8 cellular contexts compared by ENCODE assay signal in the genomic region with DNA sequence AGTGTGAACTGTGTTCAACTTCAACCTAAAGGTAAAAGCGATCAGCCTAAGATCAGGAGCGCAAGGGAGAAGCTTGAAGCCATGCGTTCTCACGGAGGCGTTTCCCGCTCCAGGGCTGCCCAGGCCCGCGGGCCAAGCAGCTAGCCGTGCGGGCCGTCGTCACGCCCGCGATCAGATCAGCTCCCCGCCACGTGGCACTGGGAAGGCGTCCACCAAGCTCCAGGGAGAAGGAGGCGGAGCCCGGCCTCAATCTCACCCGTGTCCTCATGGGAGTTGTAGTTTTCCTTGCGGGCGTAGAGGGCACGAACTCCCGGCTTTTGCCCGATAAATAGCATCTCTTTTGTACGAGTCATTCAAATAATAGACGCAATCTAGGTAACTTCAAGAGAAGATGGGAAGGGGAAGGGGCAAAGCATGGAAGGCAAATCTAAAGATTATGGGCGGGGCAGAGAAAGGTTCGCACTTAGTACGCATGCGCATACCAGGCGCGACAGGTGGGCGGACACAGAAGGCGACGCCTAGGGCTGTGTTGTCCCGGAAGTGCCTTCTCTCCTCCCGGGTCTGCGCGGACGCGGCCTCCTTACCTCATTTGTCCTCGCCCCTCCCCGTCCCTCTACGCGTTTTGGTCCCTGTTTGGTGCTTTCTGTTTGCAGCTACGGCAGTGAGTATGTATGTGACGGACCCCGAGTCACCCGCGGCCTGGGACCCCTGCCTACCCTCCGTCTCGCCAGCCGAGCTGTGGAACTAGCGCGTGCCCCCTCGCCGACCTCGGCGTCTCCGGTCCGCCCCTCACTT. TPM values are rescaled to one million over a fixed set of nuclear protein-coding genes. Genes with fewer than 3 reads are reported as not detected.
A peak's percentile ranks its signal among the peaks of the same experiment; 100 is the strongest.
DNase-seq lines count a peak whose midpoint lies in the region; ATAC-seq and TF ChIP-seq lines count a peak whose summit lies in the region.

No MANE protein-coding gene starts in this region.

- no peak for TF ChIP-seq POLR2A in testis (IDR thresholded peaks at IDR 0.05)

- DNase-seq in GM10248 (ENCODE audit: extremely low spot score) (peak; percentile 94), NCI-H1105 (lab: John Stamatoyannopoulos, UW) (peak; percentile 87), SKM-1 (lab: John Stamatoyannopoulos, UW; ENCODE audit: unreplicated experiment) (peak; percentile 96), glutamatergic neuron (peak; percentile 92), omental fat pad (ENCODE audit: low spot score) (peak; percentile 70), testis (peak; percentile 97)
- peak; percentile 91 for DNase-seq in activated naive CD8-positive, alpha-beta T cell treated with anti-CD3 and anti-CD28 coated beads for 36 hours

- H3K36me3 ChIP-seq in testis (ENCODE audit: low read depth, missing control alignments), result no peaks in the 10 kb centered on the region

- TF ChIP-seq CTCF in GM10248 (IDR thresholded peaks at IDR 0.05; ENCODE audit: control extremely low read depth, extremely low read depth, low read depth, missing control alignments), result no peak
- TF ChIP-seq CTCF in glutamatergic neuron (IDR thresholded peaks at IDR 0.05; ENCODE audit: partially characterized antibody, unreplicated experiment), result no peak
- TF ChIP-seq CTCF in omental fat pad (IDR thresholded peaks at IDR 0.05), result no peak
- no peak for TF ChIP-seq CTCF in testis (IDR thresholded peaks at IDR 0.05)

- H3K27me3 Mint-ChIP-seq in activated naive CD8-positive, alpha-beta T cell treated with anti-CD3 and anti-CD28 coated beads for 36 hours, result peaks cover 5% of the 10 kb centered on the region
- peaks cover 10% of the 10 kb centered on the region for H3K27me3 Mint-ChIP-seq in glutamatergic neuron (ENCODE audit: unreplicated experiment)

- H3K9me3 Mint-ChIP-seq in activated naive CD8-positive, alpha-beta T cell treated with anti-CD3 and anti-CD28 coated beads for 36 hours, result peaks cover 5% of the 10 kb centered on the region
- H3K9me3 Mint-ChIP-seq in glutamatergic neuron (ENCODE audit: unreplicated experiment), result peaks cover 3% of the 10 kb centered on the region

- H3K4me1 ChIP-seq in testis, result no peaks in the 10 kb centered on the region

- no peaks in the 10 kb centered on the region for H3K9me3 ChIP-seq in testis

- H3K4me3 ChIP-seq in testis, result peak overlapping the region; percentile 95 to 99

- peak overlapping the region; percentile 94 for H3K27ac ChIP-seq in testis

- H3K27me3 ChIP-seq in testis, result no peaks in the 10 kb centered on the region

- WGBS in testis, 2 donors, result 0 to 1% methylated on average over 42 to 63 of the region's 63 CpGs

- intact Hi-C loops in testis (cut with DNase I; ENCODE audit: low total_unique reads), result no loop called here

- POLR2A ChIA-PET in GM10248 (lab: Yijun Ruan, JAX), result interaction anchor here (0.5 to 1.5 kb wide), 6 partner anchors 16 to 513 kb away, joined by 3 to 8 read pairs (median 4); partner anchors contain the start of gene ZCCHC7

- H3K36me3 Mint-ChIP-seq in activated naive CD8-positive, alpha-beta T cell treated with anti-CD3 and anti-CD28 coated beads for 36 hours, result peaks cover 21% of the 10 kb centered on the region
- no peaks in the 10 kb centered on the region for H3K36me3 Mint-ChIP-seq in glutamatergic neuron (ENCODE audit: unreplicated experiment)

- H3K27ac Mint-ChIP-seq in activated naive CD8-positive, alpha-beta T cell treated with anti-CD3 and anti-CD28 coated beads for 36 hours, result peak overlapping the region; percentile 99
- peak overlapping the region; percentile 93 for H3K27ac Mint-ChIP-seq in glutamatergic neuron (ENCODE audit: unreplicated experiment)

- H3K4me1 Mint-ChIP-seq in activated naive CD8-positive, alpha-beta T cell treated with anti-CD3 and anti-CD28 coated beads for 36 hours, result peaks cover 40% of the 10 kb centered on the region
- no peaks in the 10 kb centered on the region for H3K4me1 Mint-ChIP-seq in glutamatergic neuron (ENCODE audit: low read depth, unreplicated experiment)

- H3K4me3 Mint-ChIP-seq in activated naive CD8-positive, alpha-beta T cell treated with anti-CD3 and anti-CD28 coated beads for 36 hours, result peak overlapping the region; percentile 97
- H3K4me3 Mint-ChIP-seq in glutamatergic neuron (ENCODE audit: unreplicated experiment), result peak overlapping the region; percentile 98

- CTCF ChIA-PET in GM10248 (lab: Yijun Ruan, JAX), result interaction anchor here (1.2 to 1.6 kb wide), 4 partner anchors 31 to 206 kb away, joined by 3 to 4 read pairs (median 4); no protein-coding TSS in a partner anchor

- ATAC-seq in HG02623 (IDR thresholded peaks at IDR 0.05; ENCODE audit: unreplicated experiment) (peak; percentile 89), omental fat pad (ENCODE audit: low FRiP score) (peak; percentile 98)

RNA-seq across cellular contexts. Expression of gene ZCCHC7, which starts 40.8 kb away (rescaled TPM):
- total RNA-seq in activated naive CD8-positive, alpha-beta T cell treated with anti-CD3 and anti-CD28 coated beads for 36 hours, result 10 to 100 TPM; 35.4 to 37.5 TPM
- 31.1 TPM for total RNA-seq in glutamatergic neuron (ENCODE audit: unreplicated experiment)
- total RNA-seq in omental fat pad, result 10 to 100 TPM; 11.7 to 24.6 (median 13.6) TPM
- 10 to 100 TPM; 18.5 to 20.6 TPM for total RNA-seq in testis
- 14.4 TPM for polyA plus RNA-seq in testis (ENCODE audit: insufficient read depth, low read depth, low replicate concordance)

RNA-seq across cellular contexts. Expression of gene PAX5, which starts 45.5 kb away (rescaled TPM):
- total RNA-seq in activated naive CD8-positive, alpha-beta T cell treated with anti-CD3 and anti-CD28 coated beads for 36 hours, result 1 to 10 TPM; 2.2 to 2.4 TPM
- 24.3 TPM for total RNA-seq in glutamatergic neuron (ENCODE audit: unreplicated experiment)
- total RNA-seq in omental fat pad, result 1 to 10 TPM in 1 of 4 donors, under 1 TPM in 2, not detected in 1; 0.09 to 1.2 (median 0.24) TPM
- total RNA-seq in testis, result 1 to 10 TPM in 1 of 2 donors, under 1 TPM in 1; 0.79 to 1.9 TPM
- 1.3 TPM for polyA plus RNA-seq in testis (ENCODE audit: insufficient read depth, low read depth, low replicate concordance)

Comparison
In these comparisons a context has a peak if more than half of its experiments do, and no peak if none do; other contexts are left out.
1. Peak in every context shown above with its lines: DNase-seq, ATAC-seq, H3K4me3 ChIP-seq and H3K27ac ChIP-seq.